In genomic region chr9:95626885-95627558, GRCh38 we compare ENCODE assay signal across 9 cellular contexts.
DNase-seq lines count a peak whose midpoint lies in the region; ATAC-seq lines count a peak whose summit lies in the region.
"Had no signal": no experiment of that assay in that cellular context is flagged by ENCODE, and none has a peak within 500 bp of the region (broad histone marks: within the 10 kb centered on the region; RNA-seq: fewer than 3 reads in every experiment).

No MANE protein-coding gene starts in this region.

- intact Hi-C loops in left colon (cut with DNase I, micrococcal nuclease) = no loop called here

- H3K27ac Mint-ChIP-seq in activated T-cell treated with anti-CD3 and anti-CD28 coated beads, Interleukin-2, amount 50 U/mL, for 24 hours = peak overlapping the region; percentile 31

- no peaks in the 10 kb centered on the region for H3K4me1 ChIP-seq in HAP-1

- H3K27me3 ChIP-seq in HAP-1 (ENCODE audit: low read depth) = no peaks in the 10 kb centered on the region
- H3K27me3 ChIP-seq: neutrophil had no signal

- peaks cover 21% of the 10 kb centered on the region for H3K27me3 Mint-ChIP-seq in activated T-cell treated with anti-CD3 and anti-CD28 coated beads, Interleukin-2, amount 50 U/mL, for 24 hours

- H3K4me3 Mint-ChIP-seq in activated T-cell treated with anti-CD3 and anti-CD28 coated beads, Interleukin-2, amount 50 U/mL, for 24 hours = no peak overlapping the region

- no peaks in the 10 kb centered on the region for H3K36me3 ChIP-seq in HAP-1 (replicated peaks)
- H3K36me3 ChIP-seq: neutrophil had no signal

- H3K9me3 Mint-ChIP-seq in activated T-cell treated with anti-CD3 and anti-CD28 coated beads, Interleukin-2, amount 50 U/mL, for 24 hours = peaks cover 2% of the 10 kb centered on the region

- ATAC-seq in left colon = peak; percentile 98

- H3K4me1 Mint-ChIP-seq in activated T-cell treated with anti-CD3 and anti-CD28 coated beads, Interleukin-2, amount 50 U/mL, for 24 hours (ENCODE audit: low read depth) = peaks cover 23% of the 10 kb centered on the region

- DNase-seq in KBM-7 (peak; percentile 14), left colon (peak; percentile 55 to 85), Kasumi-1 (lab: John Stamatoyannopoulos, UW) (no peak), HAP-1 (ENCODE audit: low spot score in 2 of 2) (no peak), inferior parietal cortex (ENCODE audit: extremely low spot score) (no peak), NK-92 (lab: John Stamatoyannopoulos, UW; ENCODE audit: unreplicated experiment) (no peak)
- DNase-seq in activated T-cell treated with anti-CD3 and anti-CD28 coated beads, Interleukin-2, amount 50 U/mL, for 24 hours = peak; percentile 62
- peak; percentile 25 to 54 for DNase-seq in stimulated activated CD4-positive, alpha-beta T cell treated with anti-CD3 and anti-CD28 coated beads, Interleukin-4, amount 100 ng/mL, for 4 hours

- H3K4me3 ChIP-seq in HAP-1 = no peak overlapping the region

- in situ Hi-C loops in KBM-7 (cut with MboI; ENCODE audit: low pct_unique_long_range_greater_than_20kb, low sequenced_read_pairs) = no loop called here
- in situ Hi-C loops in HAP-1 (cut with MboI; ENCODE audit: low sequenced_read_pairs) = no loop called here

- H3K9me3 ChIP-seq in HAP-1 = 0 out of 2 replicates have a peak, but pooled peaks cover 5% of the 10 kb centered on the region
- H3K9me3 ChIP-seq: neutrophil had no signal

- H3K36me3 Mint-ChIP-seq in activated T-cell treated with anti-CD3 and anti-CD28 coated beads, Interleukin-2, amount 50 U/mL, for 24 hours (ENCODE audit: low read depth) = peaks cover 3% of the 10 kb centered on the region

Comparison
In these comparisons a context has a peak if more than half of its experiments do, and no peak if none do; other contexts are left out.
1. DNase-seq: peak in KBM-7 (single experiment), activated T-cell treated with anti-CD3 and anti-CD28 coated beads, Interleukin-2, amount 50 U/mL, for 24 hours (single experiment), left colon (2 of 2) and stimulated activated CD4-positive, alpha-beta T cell treated with anti-CD3 and anti-CD28 coated beads, Interleukin-4, amount 100 ng/mL, for 4 hours (2 of 2); none in Kasumi-1 (0 of 2), HAP-1 (0 of 2), inferior parietal cortex (single experiment) and NK-92 (single experiment).